In genomic region chr2:161423351-161424178, GRCh38 we compare ENCODE assay signal across 9 cellular contexts. TPM values are rescaled to one million over a fixed set of nuclear protein-coding genes. Genes with fewer than 3 reads are reported as not detected.
A peak's percentile ranks its signal among the peaks of the same experiment; 100 is the strongest.
DNase-seq lines count a peak whose midpoint lies in the region; ATAC-seq and TF ChIP-seq lines count a peak whose summit lies in the region.
"Had no signal": no experiment of that assay in that cellular context is flagged by ENCODE, and none has a peak within 500 bp of the region (broad histone marks: within the 10 kb centered on the region; RNA-seq: fewer than 3 reads in every experiment).

No MANE protein-coding gene starts in this region.

- no peak overlapping the region for H3K27ac Mint-ChIP-seq in activated T-cell treated with anti-CD3 and anti-CD28 coated beads, Interleukin-2, amount 50 U/mL, for 72 hours

- peak overlapping the region; percentile 78 to 85 for H3K4me3 Mint-ChIP-seq in activated T-cell treated with anti-CD3 and anti-CD28 coated beads, Interleukin-2, amount 50 U/mL, for 72 hours

- no peaks in the 10 kb centered on the region for H3K9me3 Mint-ChIP-seq in activated T-cell treated with anti-CD3 and anti-CD28 coated beads, Interleukin-2, amount 50 U/mL, for 72 hours

- peaks cover 4 to 11% of the 10 kb centered on the region in 2 donors for H3K36me3 Mint-ChIP-seq in activated T-cell treated with anti-CD3 and anti-CD28 coated beads, Interleukin-2, amount 50 U/mL, for 72 hours (ENCODE audit: insufficient read depth in 2 of 2)

- DNase-seq in GM10266 (ENCODE audit: extremely low spot score) (peak; percentile 51), left cardiac atrium (no peak), retina (peak; percentile 83), GOT3 (lab: John Stamatoyannopoulos, UW) (no peak), NCI-H187 treated with DMSO at 0.1 percent for 48 hours (lab: John Stamatoyannopoulos, UW) (no peak), COR-L47 (lab: John Stamatoyannopoulos, UW) (no peak)
- DNase-seq in activated T-cell treated with anti-CD3 and anti-CD28 coated beads, Interleukin-2, amount 50 U/mL, for 72 hours: peak in 1 of 2 donors; percentile 23
- DNase-seq: MG63 had no signal

- TF ChIP-seq CTCF in GM10266 (IDR thresholded peaks at IDR 0.05; ENCODE audit: control insufficient read depth, insufficient read depth, low read depth, missing control alignments): no peak

- peak; percentile 55 for ATAC-seq in activated T-cell treated with anti-CD3 and anti-CD28 coated beads, Interleukin-2, amount 50 U/mL, for 72 hours (replicated peaks in 1 of 2)
- ATAC-seq in left cardiac atrium: peak; percentile 56 to 58
- ATAC-seq in GM19324 (IDR thresholded peaks at IDR 0.05; ENCODE audit: low FRiP score, unreplicated experiment): no peak

- peaks cover 86% of the 10 kb centered on the region for H3K27me3 Mint-ChIP-seq in activated T-cell treated with anti-CD3 and anti-CD28 coated beads, Interleukin-2, amount 50 U/mL, for 72 hours (ENCODE audit: low read depth)

- H3K4me1 Mint-ChIP-seq in activated T-cell treated with anti-CD3 and anti-CD28 coated beads, Interleukin-2, amount 50 U/mL, for 72 hours (ENCODE audit: low read depth): peaks cover 44% of the 10 kb centered on the region

- intact Hi-C loops in left cardiac atrium (cut with DNase I): no loop called here

RNA-seq across cellular contexts. Expression of gene TBR1, which starts 7.5 kb away (rescaled TPM):
- total RNA-seq in activated T-cell treated with anti-CD3 and anti-CD28 coated beads, Interleukin-2, amount 50 U/mL, for 72 hours: under 1 TPM; 0.02 to 0.05 TPM
- not detected for total RNA-seq in left cardiac atrium

Comparison
In these comparisons a context has a peak if more than half of its experiments do, and no peak if none do; other contexts are left out.
1. DNase-seq: peak in GM10266 (single experiment) and retina (single experiment); none in left cardiac atrium (single experiment), GOT3 (single experiment), NCI-H187 treated with DMSO at 0.1 percent for 48 hours (single experiment) and COR-L47 (single experiment).